ENCODE assay signal across 11 cellular contexts in genomic region chr3:105791134-105791533, GRCh38.
DNase-seq lines count a peak whose midpoint lies in the region; ATAC-seq and TF ChIP-seq lines count a peak whose summit lies in the region.
"Had no signal": no experiment of that assay in that cellular context is flagged by ENCODE, and none has a peak within 500 bp of the region (broad histone marks: within the 10 kb centered on the region; RNA-seq: fewer than 3 reads in every experiment).

No MANE protein-coding gene starts in this region.

- intact Hi-C loops in breast epithelium (cut with DNase I; ENCODE audit: low total_unique reads): loop anchor here (5.0 kb wide), 1 partner anchor 1216 kb away; no protein-coding TSS in a partner anchor
- intact Hi-C loops in PC-9 (cut with micrococcal nuclease; ENCODE audit: unreplicated experiment): no loop called here

- H3K79me2 ChIP-seq in PC-9 (ENCODE audit: low read depth): no peaks in the 10 kb centered on the region

- H3K4me1 Mint-ChIP-seq in activated naive CD8-positive, alpha-beta T cell (ENCODE audit: low read depth): peaks cover 79% of the 10 kb centered on the region
- H3K4me1 Mint-ChIP-seq in activated naive CD8-positive, alpha-beta T cell treated with anti-CD3 and anti-CD28 coated beads for 36 hours: peaks cover 66% of the 10 kb centered on the region

- no peak overlapping the region for H2AFZ ChIP-seq in PC-9

- DNase-seq in activated naive CD8-positive, alpha-beta T cell treated with anti-CD3 and anti-CD28 coated beads for 36 hours: no peak
- DNase-seq in breast epithelium (ENCODE audit: low spot score in 2 of 2) (no peak), iris pigment epithelial cell (ENCODE audit: low read depth) (peak; percentile 92), tibial nerve (ENCODE audit: low spot score in 2 of 2) (peak in 1 of 2 donors; percentile 61), PC-9 (no peak), HK-2 (ENCODE audit: unreplicated experiment) (no peak)
- DNase-seq: MV-4-11; NCI-H226; stimulated activated CD4-positive, alpha-beta T cell treated with anti-CD3 and anti-CD28 coated beads, Interleukin-15, amount 100 ng/mL, for 24 hours had no signal

- H3K9me3 ChIP-seq in breast epithelium (no peaks in the 10 kb centered on the region), tibial nerve (peaks cover 0 to 3% (median 0%) of the 10 kb centered on the region in 4 donors), PC-9 (ENCODE audit: insufficient read depth, low read depth) (no peaks in the 10 kb centered on the region)

- peak overlapping the region; percentile 15 for H3K4me3 Mint-ChIP-seq in activated naive CD8-positive, alpha-beta T cell
- H3K4me3 Mint-ChIP-seq in activated naive CD8-positive, alpha-beta T cell treated with anti-CD3 and anti-CD28 coated beads for 36 hours: no peak overlapping the region

- H3F3A ChIP-seq in PC-9 (ENCODE audit: insufficient read depth, low read depth): no peaks in the 10 kb centered on the region

- H4K20me1 ChIP-seq in PC-9 (ENCODE audit: insufficient read depth): no peaks in the 10 kb centered on the region; the same call in 1 of the 2 replicates

- H3K9me3 Mint-ChIP-seq in activated naive CD8-positive, alpha-beta T cell (ENCODE audit: low read depth): no peaks in the 10 kb centered on the region
- H3K9me3 Mint-ChIP-seq in activated naive CD8-positive, alpha-beta T cell treated with anti-CD3 and anti-CD28 coated beads for 36 hours: peaks cover 2% of the 10 kb centered on the region

- POLR2A ChIA-PET in PC-9 (lab: Charles Lee; ENCODE audit: unreplicated experiment): no interaction called here

- no peak for ATAC-seq in GM21515 (IDR thresholded peaks at IDR 0.05; ENCODE audit: unreplicated experiment)

- H3K4me1 ChIP-seq in breast epithelium: no peaks in the 10 kb centered on the region
- peaks cover 2 to 57% (median 5%) of the 10 kb centered on the region in 4 donors for H3K4me1 ChIP-seq in tibial nerve
- H3K4me1 ChIP-seq in PC-9 (replicated peaks; ENCODE audit: insufficient read depth): no peaks in the 10 kb centered on the region

- CTCF ChIA-PET in PC-9 (lab: Charles Lee): no interaction called here

- H3K27me3 Mint-ChIP-seq in activated naive CD8-positive, alpha-beta T cell: no peaks in the 10 kb centered on the region
- no peaks in the 10 kb centered on the region for H3K27me3 Mint-ChIP-seq in activated naive CD8-positive, alpha-beta T cell treated with anti-CD3 and anti-CD28 coated beads for 36 hours

- H3K27me3 ChIP-seq in breast epithelium (no peaks in the 10 kb centered on the region), tibial nerve (no peaks in the 10 kb centered on the region), PC-9 (ENCODE audit: insufficient read depth, low read depth) (no peaks in the 10 kb centered on the region)

- H3K36me3 ChIP-seq in breast epithelium: no peaks in the 10 kb centered on the region
- no peaks in the 10 kb centered on the region for H3K36me3 ChIP-seq in tibial nerve
- no peaks in the 10 kb centered on the region for H3K36me3 ChIP-seq in PC-9 (ENCODE audit: low read depth)

- H3K27ac ChIP-seq in breast epithelium (peak overlapping the region; percentile 66 to 79), tibial nerve (peak overlapping the region; percentile 35 to 83 (median 72)), PC-9 (no peak overlapping the region)

- no peak for TF ChIP-seq POLR2A in breast epithelium (IDR thresholded peaks at IDR 0.05)
- no peak for TF ChIP-seq POLR2A in tibial nerve (IDR thresholded peaks at IDR 0.05)

- BruUV-seq in PC-9 (replicated peaks; lab: Mats Ljungman, UMichigan): no TSS peak

- TF ChIP-seq EP300 in tibial nerve (IDR thresholded peaks at IDR 0.05): peak in 1 of 2 donors; percentile 71

- H3K9me2 ChIP-seq in PC-9 (ENCODE audit: insufficient read depth): no peaks in the 10 kb centered on the region; the same call in 1 of the 2 replicates

- H3K4me2 ChIP-seq in PC-9: no peak overlapping the region

- 51 to 53% methylated on average over 4 of the region's 4 CpGs for WGBS in tibial nerve, 2 donors

- H3K27ac Mint-ChIP-seq in activated naive CD8-positive, alpha-beta T cell: peak overlapping the region; percentile 50
- no peak overlapping the region for H3K27ac Mint-ChIP-seq in activated naive CD8-positive, alpha-beta T cell treated with anti-CD3 and anti-CD28 coated beads for 36 hours

- H3K4me3 ChIP-seq in breast epithelium (no peak overlapping the region), tibial nerve (peak overlapping the region in 1 of 4 donors; percentile 12), PC-9 (no peak overlapping the region)

- peaks cover 19% of the 10 kb centered on the region for H3K36me3 Mint-ChIP-seq in activated naive CD8-positive, alpha-beta T cell
- peaks cover 65% of the 10 kb centered on the region for H3K36me3 Mint-ChIP-seq in activated naive CD8-positive, alpha-beta T cell treated with anti-CD3 and anti-CD28 coated beads for 36 hours

- TF ChIP-seq CTCF in breast epithelium (IDR thresholded peaks at IDR 0.05) (no peak), tibial nerve (IDR thresholded peaks at IDR 0.05) (no peak), PC-9 (conservative IDR thresholded peaks at IDR 0.05) (no peak)
